In genomic region chr5:138873886-138874200, GRCh38 we compare ENCODE assay signal across 23 cellular contexts. TPM values are rescaled to one million over a fixed set of nuclear protein-coding genes. Genes with fewer than 3 reads are reported as not detected.
DNase-seq lines count a peak whose midpoint lies in the region; ATAC-seq and TF ChIP-seq lines count a peak whose summit lies in the region.
"Had no signal": no experiment of that assay in that cellular context is flagged by ENCODE, and none has a peak within 500 bp of the region (broad histone marks: within the 10 kb centered on the region; RNA-seq: fewer than 3 reads in every experiment).

No MANE protein-coding gene starts in this region.

- ATAC-seq in sciatic nerve = no peak
- ATAC-seq in HG03045 (IDR thresholded peaks at IDR 0.05; ENCODE audit: unreplicated experiment) = no peak
- ATAC-seq: effector memory CD8-positive, alpha-beta T cell; left lobe of liver; Right ventricle myocardium inferior; stimulated activated naive CD8-positive, alpha-beta T cell treated with anti-CD3 and anti-CD28 coated beads, Interleukin-15, amount 100 ng/mL, for 72 hours had no signal

- H3K9me2 ChIP-seq in neural cell (ENCODE audit: insufficient read depth, low read length) = no peaks in the 10 kb centered on the region

- H3K36me3 ChIP-seq in breast epithelium (no peaks in the 10 kb centered on the region), neural cell (ENCODE audit: insufficient read depth, low read length) (no peaks in the 10 kb centered on the region)
- H3K36me3 ChIP-seq: neutrophil had no signal

- no peaks in the 10 kb centered on the region for H4K20me1 ChIP-seq in neural cell (ENCODE audit: insufficient read depth)

- no peaks in the 10 kb centered on the region for H3K27me3 Mint-ChIP-seq in MCF 10A (ENCODE audit: insufficient read depth, unreplicated experiment)
- H3K27me3 Mint-ChIP-seq: effector memory CD8-positive, alpha-beta T cell had no signal

- peak overlapping the region; percentile 90 for H3K4me2 ChIP-seq in neural cell (ENCODE audit: low read length)
- H3K4me2 ChIP-seq: BLaER1 treated with 17β-estradiol and CSF1 and Interleukin-3, amounts not matched to agents 10 nM and 100 nM had no signal

- no TSS peak for BruUV-seq in MCF 10A (replicated peaks; lab: Mats Ljungman, UMichigan)

- intact Hi-C loops in breast epithelium (cut with DNase I; ENCODE audit: low total_unique reads) = no loop called here
- intact Hi-C loops in MCF 10A (cut with micrococcal nuclease) = no loop called here
- intact Hi-C loops in sciatic nerve (cut with DNase I) = no loop called here

- TF ChIP-seq EP300 in neural cell (conservative IDR thresholded peaks at IDR 0.05; ENCODE audit: poor library complexity, severe bottlenecking) = no peak

- no peak for TF ChIP-seq POLR2A in breast epithelium (IDR thresholded peaks at IDR 0.05)

- CTCF ChIA-PET in MCF 10A (lab: Yijun Ruan, JAX) = interaction anchor here (0.6 to 2.3 kb wide), 4 partner anchors 48 to 423 kb away, joined by 3 to 8 read pairs (median 4); no protein-coding TSS in a partner anchor

- H3K9me3 ChIP-seq in breast epithelium = no peaks in the 10 kb centered on the region
- no peaks in the 10 kb centered on the region for H3K9me3 ChIP-seq in neural cell (ENCODE audit: low read length)
- H3K9me3 ChIP-seq: neutrophil had no signal

- TF ChIP-seq RAD21 in neural cell (conservative IDR thresholded peaks at IDR 0.05) = no peak

- H3K27ac ChIP-seq in breast epithelium (peak overlapping the region; percentile 27 to 85), neural cell (ENCODE audit: low read length) (peak overlapping the region; percentile 91)
- H3K27ac ChIP-seq: BLaER1 treated with 17β-estradiol and CSF1 and Interleukin-3, amounts not matched to agents 10 nM and 100 nM; neutrophil had no signal

- H3K27me3 ChIP-seq in breast epithelium (no peaks in the 10 kb centered on the region), neural cell (ENCODE audit: insufficient read depth, low read depth, low read length) (no peaks in the 10 kb centered on the region)
- H3K27me3 ChIP-seq: BLaER1 treated with 17β-estradiol and CSF1 and Interleukin-3, amounts not matched to agents 10 nM and 100 nM had no signal

- peaks cover 4 to 5% of the 10 kb centered on the region in 2 donors for H3K4me1 ChIP-seq in breast epithelium

- H3K36me3 Mint-ChIP-seq in MCF 10A (ENCODE audit: insufficient read depth, unreplicated experiment) = peaks cover 20% of the 10 kb centered on the region

- H3K4me3 ChIP-seq in breast epithelium (peak overlapping the region in 2 of 3 donors; percentile 21 to 52), neural cell (ENCODE audit: low read length) (peak overlapping the region; percentile 66)
- H3K4me3 ChIP-seq: BLaER1 treated with 17β-estradiol and CSF1 and Interleukin-3, amounts not matched to agents 10 nM and 100 nM had no signal

- no peaks in the 10 kb centered on the region for H3F3A ChIP-seq in neural cell (ENCODE audit: insufficient read depth, low read length, poor library complexity, severe bottlenecking)

- peaks cover 48% of the 10 kb centered on the region for H3K4me1 Mint-ChIP-seq in MCF 10A (ENCODE audit: insufficient read depth, unreplicated experiment)
- H3K4me1 Mint-ChIP-seq: stimulated activated naive CD8-positive, alpha-beta T cell treated with anti-CD3 and anti-CD28 coated beads, Interleukin-15, amount 100 ng/mL, for 72 hours had no signal

- H3K9me3 Mint-ChIP-seq in MCF 10A (ENCODE audit: unreplicated experiment) = no peaks in the 10 kb centered on the region
- H3K9me3 Mint-ChIP-seq: activated CD4-positive, alpha-beta T cell treated with anti-CD3 and anti-CD28 coated beads, Interleukin-2, amount 10 ng/mL, durations not matched to agents 7 days and 5 days; effector memory CD8-positive, alpha-beta T cell; stimulated activated naive CD8-positive, alpha-beta T cell treated with anti-CD3 and anti-CD28 coated beads, Interleukin-15, amount 100 ng/mL, for 72 hours had no signal

- H2AFZ ChIP-seq in neural cell (ENCODE audit: low read depth, low read length) = no peak overlapping the region

- no peak for TF ChIP-seq CTCF in breast epithelium (IDR thresholded peaks at IDR 0.05)
- no peak for TF ChIP-seq CTCF in MCF 10A (IDR thresholded peaks at IDR 0.05; ENCODE audit: unreplicated experiment)
- TF ChIP-seq CTCF in neural cell (IDR thresholded peaks at IDR 0.05; ENCODE audit: poor library complexity, severe bottlenecking) = no peak

- POLR2A ChIA-PET in MCF 10A (lab: Yijun Ruan, JAX) = interaction anchor here (0.8 to 6.8 kb wide), 3 partner anchors 16 to 399 kb away, joined by 3 to 27 read pairs (median 4); no protein-coding TSS in a partner anchor

- H3K9ac ChIP-seq in neural cell (ENCODE audit: low read length) = no peak overlapping the region
- H3K9ac ChIP-seq: BLaER1 treated with 17β-estradiol and CSF1 and Interleukin-3, amounts not matched to agents 10 nM and 100 nM had no signal

- no peak for DNase-seq in breast epithelium (ENCODE audit: low spot score in 2 of 2)
- DNase-seq in MCF 10A (ENCODE audit: unreplicated experiment) = no peak
- peak; percentile 65 for DNase-seq in cerebellar cortex (ENCODE audit: low spot score)
- DNase-seq in NCI-H1105 treated with DMSO at 0.1 percent for 48 hours (lab: John Stamatoyannopoulos, UW) = no peak
- no peak for DNase-seq in T-helper 2 cell
- DNase-seq in sciatic nerve (ENCODE audit: low spot score) = no peak
- DNase-seq: 8988T; activated CD4-positive, alpha-beta T cell treated with anti-CD3 and anti-CD28 coated beads, Interleukin-2, amount 10 ng/mL, durations not matched to agents 7 days and 5 days; central memory CD4-positive, alpha-beta T cell; effector memory CD8-positive, alpha-beta T cell; NCI-H1694; NCI-H2171 treated with DMSO at 0.1 percent for 48 hours; NCI-H748 treated with DMSO at 0.1 percent for 48 hours; stimulated activated CD4-positive, alpha-beta T cell treated with anti-CD3 and anti-CD28 coated beads, Interleukin-4, amount 100 ng/mL, for 4 hours; stimulated activated naive CD8-positive, alpha-beta T cell treated with anti-CD3 and anti-CD28 coated beads, Interleukin-15, amount 100 ng/mL, for 72 hours; T-helper 1 cell had no signal

- no peak overlapping the region for H3K27ac Mint-ChIP-seq in MCF 10A (ENCODE audit: low read depth, unreplicated experiment)
- H3K27ac Mint-ChIP-seq: activated CD4-positive, alpha-beta T cell treated with anti-CD3 and anti-CD28 coated beads, Interleukin-2, amount 10 ng/mL, durations not matched to agents 7 days and 5 days; effector memory CD8-positive, alpha-beta T cell; stimulated activated naive CD8-positive, alpha-beta T cell treated with anti-CD3 and anti-CD28 coated beads, Interleukin-15, amount 100 ng/mL, for 72 hours had no signal

- H3K4me3 Mint-ChIP-seq in MCF 10A (ENCODE audit: unreplicated experiment) = no peak overlapping the region
- H3K4me3 Mint-ChIP-seq: activated CD4-positive, alpha-beta T cell treated with anti-CD3 and anti-CD28 coated beads, Interleukin-2, amount 10 ng/mL, durations not matched to agents 7 days and 5 days; effector memory CD8-positive, alpha-beta T cell; stimulated activated naive CD8-positive, alpha-beta T cell treated with anti-CD3 and anti-CD28 coated beads, Interleukin-15, amount 100 ng/mL, for 72 hours had no signal

- H3K79me2 ChIP-seq in neural cell (replicated peaks; ENCODE audit: insufficient read depth, low read length) = peaks cover 44% of the 10 kb centered on the region

TF ChIP-seq in neural cell, 6 proteins besides CTCF, POLR2A, EP300 and RAD21:
- no peak for TF ChIP-seq SMC3 (conservative IDR thresholded peaks at IDR 0.05; ENCODE audit: poor library complexity)
- TF ChIP-seq REST (IDR thresholded peaks at IDR 0.05; ENCODE audit: borderline replicate concordance) = no peak
- TF ChIP-seq TAF1 (IDR thresholded peaks at IDR 0.05; ENCODE audit: low read depth) = no peak
- TF ChIP-seq MXI1 (conservative IDR thresholded peaks at IDR 0.05; ENCODE audit: poor library complexity, severe bottlenecking) = no peak
- no peak for TF ChIP-seq EZH2 (IDR thresholded peaks at IDR 0.05; ENCODE audit: borderline replicate concordance, insufficient read depth, low read length, poor library complexity, severe bottlenecking)
- no peak for TF ChIP-seq POLR2AphosphoS5 (IDR thresholded peaks at IDR 0.05)

RNA-seq across cellular contexts. Expression of gene LRRTM2, which starts 1.3 kb away (rescaled TPM):
- total RNA-seq in breast epithelium (1 to 10 TPM in 2 of 3 donors, under 1 TPM in 1; under 0.01 to 1.4 (median 1.0) TPM), MCF 10A (2022) (not detected in 2 replicates), sciatic nerve (0.58 TPM)
- polyA plus RNA-seq in neural cell = 5.9 and 6.1 TPM in 2 replicates
- polyA minus RNA-seq in neural cell = 25.1 and 43.5 TPM in 2 replicates
- total RNA-seq: activated CD4-positive, alpha-beta T cell treated with anti-CD3 and anti-CD28 coated beads, Interleukin-2, amount 10 ng/mL, durations not matched to agents 7 days and 5 days; left lobe of liver; Right ventricle myocardium inferior; ureter had no signal
